Comparison of ENCODE assay signal across 27 cellular contexts in the genomic region with DNA sequence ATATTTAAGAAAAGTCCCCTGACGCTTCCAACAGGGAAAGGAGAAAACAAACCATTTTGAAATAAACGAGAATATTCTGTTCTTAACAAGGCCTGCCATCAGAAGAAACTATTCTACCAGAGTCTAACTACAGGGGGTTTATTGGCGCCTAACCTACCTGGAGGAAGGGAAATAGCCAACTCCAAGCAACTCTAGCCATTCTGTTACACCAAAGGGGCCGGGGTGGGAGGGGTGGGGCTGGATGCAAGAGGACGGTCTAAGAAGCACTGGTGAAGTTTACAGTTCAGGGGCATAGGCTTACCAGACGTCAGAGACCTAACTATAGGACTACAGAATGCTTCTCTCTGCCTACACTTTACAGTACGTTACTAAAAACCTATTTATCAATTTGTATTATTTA.
"Had no signal": no experiment of that assay in that cellular context is flagged by ENCODE, and none has a peak within 500 bp of the region (broad histone marks: within the 10 kb centered on the region; RNA-seq: fewer than 3 reads in every experiment).

No MANE protein-coding gene starts in this region.

- H3K4me1 ChIP-seq: left lung, parathyroid adenoma, right atrium auricular region, testis, thyroid gland, transverse colon, upper lobe of left lung, vagina had no signal

- H3K36me3 Mint-ChIP-seq: naive thymus-derived CD8-positive, alpha-beta T cell; stimulated activated naive B cell treated with anti-CD40 and anti-IgM and Interleukin-4, amounts not matched to agents 10 μg/mL and 1 μg/mL and 100 μg/mL, for 72 hours had no signal

- H3K9me3 ChIP-seq: left lung, right atrium auricular region, stomach, testis, thyroid gland, transverse colon, upper lobe of left lung, vagina had no signal

- H3K79me2 ChIP-seq: parathyroid adenoma had no signal

- H3K27ac Mint-ChIP-seq: naive thymus-derived CD8-positive, alpha-beta T cell; nephron; progenitor cell of endocrine pancreas; stimulated activated naive B cell treated with anti-CD40 and anti-IgM and Interleukin-4, amounts not matched to agents 10 μg/mL and 1 μg/mL and 100 μg/mL, for 72 hours had no signal

- H3K4me3 ChIP-seq: left lung, lung, right atrium auricular region, skin epidermis, stomach, testis, thyroid gland, transverse colon, upper lobe of left lung, vagina had no signal

- H3K4me3 Mint-ChIP-seq: naive thymus-derived CD8-positive, alpha-beta T cell; nephron; neural crest cell; stimulated activated naive B cell treated with anti-CD40 and anti-IgM and Interleukin-4, amounts not matched to agents 10 μg/mL and 1 μg/mL and 100 μg/mL, for 72 hours had no signal

- H2AFZ ChIP-seq: parathyroid adenoma had no signal

- ATAC-seq: left colon; left lung; naive thymus-derived CD8-positive, alpha-beta T cell; sciatic nerve; stimulated activated naive B cell treated with anti-CD40 and anti-IgM and Interleukin-4, amounts not matched to agents 10 μg/mL and 1 μg/mL and 100 μg/mL, for 72 hours; stimulated activated naive CD8-positive, alpha-beta T cell treated with anti-CD3 and anti-CD28 coated beads, Interleukin-15, Interleukin-2, amounts not matched to agents 100 U/mL and 50 U/mL, for 24 hours had no signal

- H3K36me3 ChIP-seq: left lung, right atrium auricular region, stomach, thyroid gland, transverse colon, upper lobe of left lung, vagina had no signal

- H3K27me3 Mint-ChIP-seq: progenitor cell of endocrine pancreas had no signal

- H3K9ac ChIP-seq: parathyroid adenoma had no signal

- H3K27me3 ChIP-seq: left lung, right atrium auricular region, stomach, testis, thyroid gland, transverse colon, upper lobe of left lung, vagina had no signal

- H3K9me3 Mint-ChIP-seq: naive thymus-derived CD8-positive, alpha-beta T cell; nephron; stimulated activated naive B cell treated with anti-CD40 and anti-IgM and Interleukin-4, amounts not matched to agents 10 μg/mL and 1 μg/mL and 100 μg/mL, for 72 hours had no signal

- H3K4me1 Mint-ChIP-seq: naive thymus-derived CD8-positive, alpha-beta T cell; stimulated activated naive B cell treated with anti-CD40 and anti-IgM and Interleukin-4, amounts not matched to agents 10 μg/mL and 1 μg/mL and 100 μg/mL, for 72 hours had no signal

- DNase-seq: head of caudate nucleus; hippocampal formation; left colon; left lung; midbrain; naive thymus-derived CD8-positive, alpha-beta T cell; nucleus accumbens; stimulated activated CD4-positive, alpha-beta T cell treated with anti-CD3 and anti-CD28 coated beads, Interleukin-12 subunit alpha, Interleukin-12 subunit beta, amount 100 ng/mL, for 4 hours; stimulated activated CD4-positive, alpha-beta T cell treated with anti-CD3 and anti-CD28 coated beads, Interleukin-15, amount 100 ng/mL, for 24 hours; stimulated activated CD4-positive, alpha-beta T cell treated with anti-CD3 and anti-CD28 coated beads, Interleukin-2, amount 100 ng/mL, for 24 hours; stimulated activated CD4-positive, alpha-beta T cell treated with anti-CD3 and anti-CD28 coated beads, Interleukin-4, amount 100 ng/mL, for 1 hour; stimulated activated naive B cell treated with anti-CD40 and anti-IgM and Interleukin-4, amounts not matched to agents 10 μg/mL and 1 μg/mL and 100 μg/mL, for 72 hours; stimulated activated naive CD8-positive, alpha-beta T cell treated with anti-CD3 and anti-CD28 coated beads, Interleukin-15, Interleukin-2, amounts not matched to agents 100 U/mL and 50 U/mL, for 24 hours; stomach; testis; thyroid gland; transverse colon; upper lobe of left lung had no signal

- H3K27ac ChIP-seq: left lung, parathyroid adenoma, right atrium auricular region, skin epidermis, stomach, testis, thyroid gland, transverse colon, upper lobe of left lung, vagina had no signal
